28 cellular contexts compared by ENCODE assay signal in the genomic region with DNA sequence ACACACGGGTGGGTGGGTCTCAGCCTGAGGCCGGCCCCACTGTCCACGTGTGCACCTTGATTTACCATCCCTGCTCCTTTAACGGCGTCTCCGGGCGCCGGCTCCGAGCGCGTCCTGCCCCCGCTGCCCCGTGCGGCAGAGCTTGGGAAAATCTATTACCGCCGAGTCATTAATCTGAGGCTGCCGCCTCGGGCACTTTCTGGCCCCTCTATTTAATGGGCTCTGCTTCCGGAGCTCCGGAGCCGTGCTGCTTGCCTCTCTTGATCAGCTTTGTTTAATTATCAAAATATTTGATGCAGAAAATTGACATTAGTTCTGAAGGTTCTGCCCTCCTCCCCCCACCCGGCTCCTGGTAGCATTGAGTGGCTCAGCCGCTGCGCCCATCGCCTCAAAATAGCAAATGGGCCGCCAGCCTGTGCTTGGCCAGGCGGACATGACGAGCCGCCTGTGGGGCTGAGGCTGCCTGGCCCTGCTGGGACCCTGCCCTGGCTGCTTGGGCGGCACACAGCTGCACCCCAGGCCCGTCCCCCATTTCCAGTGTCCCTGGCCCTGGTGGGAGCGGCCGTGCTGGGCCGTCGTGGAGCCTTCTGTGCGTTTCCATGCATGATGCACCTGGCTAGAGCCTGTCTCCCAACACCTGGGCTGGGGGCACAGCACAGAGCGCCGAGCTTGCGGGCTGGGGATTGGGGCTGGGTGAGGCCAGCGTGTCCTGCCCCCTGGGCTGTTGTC.
"Had no signal": no experiment of that assay in that cellular context is flagged by ENCODE, and none has a peak within 500 bp of the region (broad histone marks: within the 10 kb centered on the region; RNA-seq: fewer than 3 reads in every experiment).

No MANE protein-coding gene starts in this region.

- H3K27me3 ChIP-seq: adrenal gland, ascending aorta, cardiac muscle cell, colonic mucosa, uterus had no signal

- H3K27ac Mint-ChIP-seq: activated naive CD4-positive, alpha-beta T cell treated with anti-CD3 and anti-CD28 coated beads for 36 hours; activated naive CD8-positive, alpha-beta T cell treated with anti-CD3 and anti-CD28 coated beads for 36 hours; mesothelial cell of epicardium; naive B cell; stimulated activated naive CD8-positive, alpha-beta T cell treated with anti-CD3 and anti-CD28 coated beads, Interleukin-15, Interleukin-2, amounts not matched to agents 100 ng/mL and 50 ng/mL, for 24 hours; type B pancreatic cell had no signal

- H3K79me2 ChIP-seq: parathyroid adenoma had no signal

- H3K4me1 Mint-ChIP-seq: activated naive CD8-positive, alpha-beta T cell treated with anti-CD3 and anti-CD28 coated beads for 36 hours; brain; mesothelial cell of epicardium; naive B cell had no signal

- H3K27me3 Mint-ChIP-seq: stimulated activated naive CD8-positive, alpha-beta T cell treated with anti-CD3 and anti-CD28 coated beads, Interleukin-15, Interleukin-2, amounts not matched to agents 100 ng/mL and 50 ng/mL, for 24 hours; type B pancreatic cell had no signal

- H3K4me3 Mint-ChIP-seq: activated naive CD4-positive, alpha-beta T cell treated with anti-CD3 and anti-CD28 coated beads for 36 hours; activated naive CD8-positive, alpha-beta T cell treated with anti-CD3 and anti-CD28 coated beads for 36 hours; brain; mesothelial cell of epicardium; naive B cell; stimulated activated naive CD8-positive, alpha-beta T cell treated with anti-CD3 and anti-CD28 coated beads, Interleukin-15, Interleukin-2, amounts not matched to agents 100 ng/mL and 50 ng/mL, for 24 hours; type B pancreatic cell had no signal

- H3K9me3 Mint-ChIP-seq: activated naive CD4-positive, alpha-beta T cell treated with anti-CD3 and anti-CD28 coated beads for 36 hours; activated naive CD8-positive, alpha-beta T cell treated with anti-CD3 and anti-CD28 coated beads for 36 hours; naive B cell; stimulated activated naive CD8-positive, alpha-beta T cell treated with anti-CD3 and anti-CD28 coated beads, Interleukin-15, Interleukin-2, amounts not matched to agents 100 ng/mL and 50 ng/mL, for 24 hours; type B pancreatic cell had no signal

- H3K27ac ChIP-seq: adrenal gland, ascending aorta, cardiac muscle cell, colonic mucosa, parathyroid adenoma, psoas muscle, uterus, WERI-Rb-1 had no signal

- H3K4me1 ChIP-seq: adrenal gland, ascending aorta, colonic mucosa, parathyroid adenoma, psoas muscle, uterus had no signal

- H3K36me3 Mint-ChIP-seq: activated naive CD8-positive, alpha-beta T cell treated with anti-CD3 and anti-CD28 coated beads for 36 hours; brain; mesothelial cell of epicardium; naive B cell; type B pancreatic cell had no signal

- DNase-seq: activated CD4-positive, alpha-beta T cell treated with anti-CD3 and anti-CD28 coated beads for 48 hours; activated CD4-positive, alpha-beta T cell treated with anti-CD3 and anti-CD28 coated beads, Interleukin-2, amount 50 U/mL, for 48 hours; activated CD8-positive, alpha-beta memory T cell treated with anti-CD3 and anti-CD28 coated beads for 24 hours; activated effector memory CD4-positive, alpha-beta T cell treated with anti-CD3 and anti-CD28 coated beads, Interleukin-2, amount 50 U/mL, for 16 hours; activated naive CD4-positive, alpha-beta T cell treated with anti-CD3 and anti-CD28 coated beads for 36 hours; activated naive CD8-positive, alpha-beta T cell treated with anti-CD3 and anti-CD28 coated beads for 36 hours; adrenal gland; cerebellar nuclear complex; colonic mucosa; effector memory CD4-positive, alpha-beta T cell; left cardiac atrium; mammary epithelial cell; naive B cell; occipital lobe; psoas muscle; right cardiac atrium; stimulated activated CD4-positive, alpha-beta T cell treated with anti-CD3 and anti-CD28 coated beads, Interleukin-2, amount 100 ng/mL, for 48 hours; T1000; uterus; WERI-Rb-1 had no signal

- H3K9me3 ChIP-seq: adrenal gland, ascending aorta, colonic mucosa, psoas muscle, uterus had no signal

- H3K4me3 ChIP-seq: adrenal gland, ascending aorta, cardiac muscle cell, colonic mucosa, psoas muscle, uterus had no signal

- H3K36me3 ChIP-seq: adrenal gland, ascending aorta, cardiac muscle cell, colonic mucosa, uterus, WERI-Rb-1 had no signal

- H2AFZ ChIP-seq: parathyroid adenoma had no signal

- ATAC-seq: activated CD4-positive, CD25-positive, alpha-beta regulatory T cell treated with anti-CD3 and anti-CD28 coated beads, Interleukin-2, amount 50 U/mL, for 24 hours; left cardiac atrium; psoas muscle; right cardiac atrium had no signal
